Comparison of ENCODE assay signal across 8 cellular contexts in the genomic region with DNA sequence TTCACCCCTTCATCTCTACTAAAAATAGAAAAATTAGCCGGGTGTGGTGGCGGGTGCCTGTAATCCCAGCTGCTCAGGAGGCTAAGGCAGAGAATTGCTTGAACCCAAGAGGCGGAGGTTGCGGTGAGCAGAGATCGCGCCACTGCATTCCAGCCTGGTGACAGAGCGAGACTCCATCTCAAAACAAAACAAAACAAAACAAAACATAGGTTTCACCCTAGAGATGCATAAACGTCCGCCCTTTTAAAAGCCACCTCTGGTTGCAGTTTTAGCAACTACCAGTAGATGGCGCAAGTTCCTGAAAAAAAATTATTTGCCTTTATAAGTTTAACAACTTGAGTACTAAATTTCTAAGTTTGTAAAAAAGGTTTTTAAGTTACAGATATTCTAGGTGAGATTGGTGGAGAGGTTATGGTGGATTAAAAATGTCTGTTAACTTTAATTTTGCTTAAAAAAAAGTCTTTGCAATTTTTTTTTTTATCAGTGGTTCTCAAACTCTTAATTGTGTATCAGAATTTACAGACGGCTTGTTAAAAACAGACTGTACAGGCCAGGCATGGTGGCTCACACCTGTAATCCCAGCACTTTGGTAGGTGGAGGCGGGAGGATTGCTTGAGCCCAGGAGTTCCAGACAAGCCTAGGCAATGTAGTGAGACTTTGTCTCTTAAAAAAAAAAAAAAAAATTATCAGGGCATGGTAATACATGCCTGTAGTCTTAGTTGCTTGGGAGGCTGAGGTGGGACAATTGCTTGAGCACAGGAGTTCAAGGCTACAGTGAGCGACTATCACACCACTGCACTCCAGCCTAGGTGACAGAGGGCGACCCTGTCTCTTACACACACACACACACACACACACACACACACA. TPM values are rescaled to one million over a fixed set of nuclear protein-coding genes. Genes with fewer than 3 reads are reported as not detected.
DNase-seq lines count a peak whose midpoint lies in the region; ATAC-seq lines count a peak whose summit lies in the region.

No MANE protein-coding gene starts in this region.

- no peaks in the 10 kb centered on the region for H3K9me3 ChIP-seq in Karpas-422 (ENCODE audit: low read length)
- H3K9me3 ChIP-seq in T-helper 17 cell (ENCODE audit: control insufficient read depth, low read length, poor library complexity, severe bottlenecking) = no peaks in the 10 kb centered on the region

- H4K20me1 ChIP-seq in Karpas-422 (ENCODE audit: insufficient read depth, low read depth, low read length) = no peaks in the 10 kb centered on the region

- no peaks in the 10 kb centered on the region for H3K27me3 Mint-ChIP-seq in T-helper 17 cell
- no peaks in the 10 kb centered on the region for H3K27me3 Mint-ChIP-seq in stimulated activated naive B cell treated with anti-CD40 and anti-IgM and Interleukin-4, amounts not matched to agents 10 μg/mL and 1 μg/mL and 100 μg/mL, for 72 hours

- no peaks in the 10 kb centered on the region for H3K9me3 Mint-ChIP-seq in stimulated activated naive B cell treated with anti-CD40 and anti-IgM and Interleukin-4, amounts not matched to agents 10 μg/mL and 1 μg/mL and 100 μg/mL, for 72 hours

- H3K36me3 Mint-ChIP-seq in T-helper 17 cell (ENCODE audit: low read depth) = peaks cover 2% of the 10 kb centered on the region
- peaks cover 17 to 29% of the 10 kb centered on the region in 2 donors for H3K36me3 Mint-ChIP-seq in stimulated activated naive B cell treated with anti-CD40 and anti-IgM and Interleukin-4, amounts not matched to agents 10 μg/mL and 1 μg/mL and 100 μg/mL, for 72 hours

- no peak overlapping the region for H3K4me2 ChIP-seq in Karpas-422 (ENCODE audit: low read depth, low read length, poor library complexity, severe bottlenecking)

- peaks cover 7% of the 10 kb centered on the region for H3K4me1 ChIP-seq in Karpas-422 (ENCODE audit: low read length)

- peak overlapping the region; percentile 12 for H3K4me3 Mint-ChIP-seq in T-helper 17 cell
- H3K4me3 Mint-ChIP-seq in stimulated activated naive B cell treated with anti-CD40 and anti-IgM and Interleukin-4, amounts not matched to agents 10 μg/mL and 1 μg/mL and 100 μg/mL, for 72 hours = peak overlapping the region in 1 of 2 donors; percentile 41

- H3K27me3 ChIP-seq in Karpas-422 (ENCODE audit: low read length) = no peaks in the 10 kb centered on the region

- peaks cover 37% of the 10 kb centered on the region; the same call in 1 of the 2 replicates for H3K36me3 ChIP-seq in Karpas-422 (ENCODE audit: insufficient read depth, low read length)

- H3K9ac ChIP-seq in Karpas-422 (ENCODE audit: low read length) = no peak overlapping the region

- no peak overlapping the region for H3K27ac ChIP-seq in Karpas-422 (ENCODE audit: low read length)

- peaks cover 32% of the 10 kb centered on the region for H3K4me1 Mint-ChIP-seq in T-helper 17 cell
- H3K4me1 Mint-ChIP-seq in stimulated activated naive B cell treated with anti-CD40 and anti-IgM and Interleukin-4, amounts not matched to agents 10 μg/mL and 1 μg/mL and 100 μg/mL, for 72 hours = peaks cover 0 to 12% of the 10 kb centered on the region in 2 donors

- H2AFZ ChIP-seq in Karpas-422 (ENCODE audit: low read length) = no peak overlapping the region

- ATAC-seq in T-helper 17 cell (peak; percentile 78), GM19455 (IDR thresholded peaks at IDR 0.05; ENCODE audit: unreplicated experiment) (no peak)
- ATAC-seq in stimulated activated naive B cell treated with anti-CD40 and anti-IgM and Interleukin-4, amounts not matched to agents 10 μg/mL and 1 μg/mL and 100 μg/mL, for 72 hours (replicated peaks) = peak; percentile 46 to 67

- peak overlapping the region; percentile 97 for H3K27ac Mint-ChIP-seq in T-helper 17 cell
- no peak overlapping the region for H3K27ac Mint-ChIP-seq in stimulated activated naive B cell treated with anti-CD40 and anti-IgM and Interleukin-4, amounts not matched to agents 10 μg/mL and 1 μg/mL and 100 μg/mL, for 72 hours

- H3K4me3 ChIP-seq in Karpas-422 (ENCODE audit: low read length) = no peak overlapping the region

- H3K9me2 ChIP-seq in Karpas-422 (replicated peaks; ENCODE audit: insufficient read depth, low read length) = no peaks in the 10 kb centered on the region

- DNase-seq in SKM-1 treated with dmso at 0.1 percent for 144 hours (lab: John Stamatoyannopoulos, UW; ENCODE audit: unreplicated experiment) = peak; percentile 27
- DNase-seq in SKM-1 (lab: John Stamatoyannopoulos, UW; ENCODE audit: unreplicated experiment) = no peak
- DNase-seq in Karpas-422 = peak; percentile 85
- peak in 2 of 3 donors; percentile 37 to 59 for DNase-seq in T-helper 17 cell
- DNase-seq in brain pericyte (ENCODE audit: low read depth, low spot score) = peak; percentile 43
- DNase-seq in kidney tubule cell (ENCODE audit: low spot score) = peak; percentile 70
- peak; percentile 1 for DNase-seq in stimulated activated naive B cell treated with anti-CD40 and anti-IgM and Interleukin-4, amounts not matched to agents 10 μg/mL and 1 μg/mL and 100 μg/mL, for 72 hours

- H3K79me2 ChIP-seq in Karpas-422 (ENCODE audit: low read length) = peaks cover 61% of the 10 kb centered on the region

RNA-seq across cellular contexts. Expression of a gene that starts 42.1 kb away (rescaled TPM):
- 13.2 and 26.7 TPM in 2 replicates for total RNA-seq in Karpas-422 (2014; rRNA removed; shearing (Covaris generic); ENCODE audit: low replicate concordance)
- 10 to 100 TPM; 38.3 to 41.5 TPM for total RNA-seq in T-helper 17 cell
